ENCODE assay signal across 12 cellular contexts in the genomic region with DNA sequence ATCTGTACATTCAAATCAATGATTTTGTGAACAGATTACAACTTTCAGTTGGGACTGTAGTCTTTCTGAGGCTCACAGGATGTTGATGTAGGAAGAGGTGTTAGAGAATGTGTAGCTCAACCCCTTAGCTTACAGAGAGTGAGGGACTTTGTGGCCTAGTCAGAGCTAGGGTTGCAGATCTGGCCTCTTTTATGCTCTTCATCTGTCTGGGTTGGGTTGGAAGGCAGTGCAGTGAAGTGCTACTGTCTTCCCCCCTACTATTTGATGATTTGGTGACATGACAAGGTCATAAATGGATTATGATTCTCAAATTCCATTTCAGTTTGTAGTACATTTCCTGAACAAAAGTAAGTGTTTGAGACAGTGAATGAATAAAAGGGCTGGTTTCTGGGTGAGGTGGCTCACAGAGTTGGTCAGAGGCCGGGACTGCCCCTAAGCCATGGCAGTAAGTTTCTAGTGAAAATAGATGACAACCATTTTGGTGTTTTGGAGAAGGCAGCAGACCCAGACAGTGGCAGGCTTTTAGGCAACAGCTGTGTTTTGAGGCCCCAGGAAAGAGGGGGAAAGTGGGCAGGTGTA. TPM values are rescaled to one million over a fixed set of nuclear protein-coding genes. Genes with fewer than 3 reads are reported as not detected.
A peak's percentile ranks its signal among the peaks of the same experiment; 100 is the strongest.
DNase-seq lines count a peak whose midpoint lies in the region; ATAC-seq and TF ChIP-seq lines count a peak whose summit lies in the region.
"Had no signal": no experiment of that assay in that cellular context is flagged by ENCODE, and none has a peak within 500 bp of the region (broad histone marks: within the 10 kb centered on the region; RNA-seq: fewer than 3 reads in every experiment).

No MANE protein-coding gene starts in this region.

- H3K36me3 ChIP-seq in upper lobe of right lung: no peaks in the 10 kb centered on the region
- no peaks in the 10 kb centered on the region for H3K36me3 ChIP-seq in smooth muscle cell (ENCODE audit: low read depth)
- H3K36me3 ChIP-seq: left ventricle myocardium inferior, sigmoid colon, transverse colon had no signal

- H3K79me2 ChIP-seq in smooth muscle cell (ENCODE audit: low read depth): peaks cover 98% of the 10 kb centered on the region

- intact Hi-C loops in upper lobe of right lung (cut with DNase I): no loop called here

- 95% methylated on average over 1 of the region's 1 CpG for WGBS in smooth muscle cell (ENCODE audit: low lambda C conversion rate)

- no peak overlapping the region for H2AFZ ChIP-seq in smooth muscle cell (ENCODE audit: low read depth)

- DNase-seq in activated naive CD4-positive, alpha-beta T cell treated with Interleukin-2 at 50 U/mL for 16 hours: peak; percentile 67
- no peak for DNase-seq in activated naive CD4-positive, alpha-beta T cell (lab: John Stamatoyannopoulos, UW)
- peak; percentile 64 to 76 for DNase-seq in activated CD4-positive, alpha-beta T cell treated with anti-CD3 and anti-CD28 coated beads, Interleukin-2, amount 50 U/mL, for 48 hours
- DNase-seq in immature natural killer cell: peak in 2 of 3 donors; percentile 44 to 52
- no peak for DNase-seq in upper lobe of right lung
- DNase-seq in smooth muscle cell (lab: John Stamatoyannopoulos, UW; ENCODE audit: unreplicated experiment): no peak
- no peak for DNase-seq in DMS153 treated with DMSO at 0.1 percent for 48 hours (lab: John Stamatoyannopoulos, UW; ENCODE audit: unreplicated experiment)
- DNase-seq: left ventricle myocardium inferior, MG63, sigmoid colon, transverse colon had no signal

- H3K27me3 ChIP-seq in upper lobe of right lung (no peaks in the 10 kb centered on the region), smooth muscle cell (ENCODE audit: low read depth) (no peaks in the 10 kb centered on the region)
- H3K27me3 ChIP-seq: MG63, sigmoid colon, transverse colon had no signal

- peak overlapping the region; percentile 19 to 66 (median 60) for H3K4me3 Mint-ChIP-seq in immature natural killer cell

- no peaks in the 10 kb centered on the region for H3K36me3 Mint-ChIP-seq in immature natural killer cell

- H3K27me3 Mint-ChIP-seq in immature natural killer cell (ENCODE audit: low read depth in 3 of 3): no peaks in the 10 kb centered on the region

- peaks cover 59 to 83% of the 10 kb centered on the region in 2 donors for H3K4me1 Mint-ChIP-seq in immature natural killer cell

- H3K27ac Mint-ChIP-seq in immature natural killer cell: peak overlapping the region; percentile 76 to 96 (median 92)

- TF ChIP-seq CTCF in upper lobe of right lung (IDR thresholded peaks at IDR 0.05) (no peak), smooth muscle cell (IDR thresholded peaks at IDR 0.05; ENCODE audit: borderline replicate concordance, insufficient read depth, poor library complexity, severe bottlenecking) (no peak)

- H3K4me1 ChIP-seq in upper lobe of right lung: peaks cover 22% of the 10 kb centered on the region
- H3K4me1 ChIP-seq in smooth muscle cell (ENCODE audit: low read depth): peaks cover 7% of the 10 kb centered on the region

- H3K9me3 ChIP-seq in upper lobe of right lung (no peaks in the 10 kb centered on the region), smooth muscle cell (replicated peaks; ENCODE audit: low read depth) (no peaks in the 10 kb centered on the region)
- H3K9me3 ChIP-seq: left ventricle myocardium inferior, sigmoid colon, transverse colon had no signal

- no peaks in the 10 kb centered on the region for H3K9me3 Mint-ChIP-seq in immature natural killer cell

- no peak overlapping the region for H3K4me2 ChIP-seq in smooth muscle cell

- no peaks in the 10 kb centered on the region for H3F3A ChIP-seq in smooth muscle cell (ENCODE audit: low read depth)

- H3K27ac ChIP-seq in upper lobe of right lung (no peak overlapping the region), smooth muscle cell (ENCODE audit: low read depth) (no peak overlapping the region)
- H3K27ac ChIP-seq: left ventricle myocardium inferior, sigmoid colon had no signal

- ATAC-seq in upper lobe of right lung (peak; percentile 40), GM21526 (IDR thresholded peaks at IDR 0.05; ENCODE audit: low FRiP score, unreplicated experiment) (no peak)

- peaks cover 99% of the 10 kb centered on the region for H4K20me1 ChIP-seq in smooth muscle cell (ENCODE audit: low read depth)

- H3K4me3 ChIP-seq in upper lobe of right lung: no peak overlapping the region
- H3K4me3 ChIP-seq in smooth muscle cell: no peak overlapping the region
- H3K4me3 ChIP-seq: left ventricle myocardium inferior, MG63, sigmoid colon, transverse colon had no signal

- no peak overlapping the region for H3K9ac ChIP-seq in smooth muscle cell (ENCODE audit: low read depth)

RNA-seq across cellular contexts. Expression of a gene that starts 21.6 kb away (rescaled TPM):
- polyA plus RNA-seq in immature natural killer cell (1 to 10 TPM; 2.1 to 4.6 (median 3.4) TPM), smooth muscle cell (68.9 and 76.9 TPM in 2 replicates)
- total RNA-seq in upper lobe of right lung (88.7 TPM), smooth muscle cell (90.9 and 107 TPM in 2 replicates)

Comparison
In these comparisons a context has a peak if more than half of its experiments do, and no peak if none do; other contexts are left out.
1. DNase-seq: peak in activated naive CD4-positive, alpha-beta T cell treated with Interleukin-2 at 50 U/mL for 16 hours (single experiment), activated CD4-positive, alpha-beta T cell treated with anti-CD3 and anti-CD28 coated beads, Interleukin-2, amount 50 U/mL, for 48 hours (2 of 2) and immature natural killer cell (2 of 3); none in activated naive CD4-positive, alpha-beta T cell (0 of 4), upper lobe of right lung (single experiment), smooth muscle cell (single experiment) and DMS153 treated with DMSO at 0.1 percent for 48 hours (single experiment).